Comparison of ENCODE assay signal across 29 cellular contexts in genomic region chr9:19221326-19221725, GRCh38.
"Had no signal": no experiment of that assay in that cellular context is flagged by ENCODE, and none has a peak within 500 bp of the region (broad histone marks: within the 10 kb centered on the region; RNA-seq: fewer than 3 reads in every experiment).

No MANE protein-coding gene starts in this region.

- H3K9me3 Mint-ChIP-seq: natural killer cell; nephron; neural progenitor cell; stimulated activated naive CD8-positive, alpha-beta T cell treated with anti-CD3 and anti-CD28 coated beads, Interleukin-15, amount 100 ng/mL, for 72 hours had no signal

- H3K79me2 ChIP-seq: parathyroid adenoma had no signal

- H3K36me3 Mint-ChIP-seq: natural killer cell; stimulated activated memory B cell treated with anti-CD40 and anti-IgM and Interleukin-4, amounts not matched to agents 10 μg/mL and 1 μg/mL and 100 μg/mL, for 72 hours had no signal

- H3K4me2 ChIP-seq: neural progenitor cell, smooth muscle cell had no signal

- DNase-seq: naive thymus-derived CD4-positive, alpha-beta T cell; natural killer cell; occipital lobe; ovary; psoas muscle; right cardiac atrium; spleen; stimulated activated CD4-positive, alpha-beta T cell treated with anti-CD3 and anti-CD28 coated beads, Interleukin-12 subunit alpha, Interleukin-12 subunit beta, amount 100 ng/mL, for 4 hours; stimulated activated CD4-positive, alpha-beta T cell treated with anti-CD3 and anti-CD28 coated beads, Interleukin-1b, Interleukin-23, amount 100 ng/mL, for 48 hours; stimulated activated CD4-positive, alpha-beta T cell treated with anti-CD3 and anti-CD28 coated beads, Interleukin-4, amount 100 ng/mL, for 1 hour; stimulated activated CD4-positive, alpha-beta T cell treated with anti-CD3 and anti-CD28 coated beads, Interleukin-4, amount 100 ng/mL, for 4 hours; stimulated activated CD8-positive, alpha-beta memory T cell treated with anti-CD3 and anti-CD28 coated beads, Interleukin-4, amount 100 ng/mL, for 48 hours; stimulated activated naive CD4-positive, alpha-beta T cell; stimulated activated naive CD8-positive, alpha-beta T cell treated with anti-CD3 and anti-CD28 coated beads, Interleukin-15, amount 100 ng/mL, for 72 hours; stimulated activated naive CD8-positive, alpha-beta T cell treated with anti-CD3 and anti-CD28 coated beads, Interleukin-15, Interleukin-2, amounts not matched to agents 100 U/mL and 50 U/mL, for 24 hours; substantia nigra; testis; tibial artery; transverse colon; upper lobe of left lung had no signal

- H3K36me3 ChIP-seq: neural progenitor cell, ovary, spleen, suprapubic skin, tibial artery, transverse colon, upper lobe of left lung, vagina had no signal

- H3K9me3 ChIP-seq: ovary, psoas muscle, spleen, suprapubic skin, testis, tibial artery, transverse colon, upper lobe of left lung, vagina had no signal

- H2AFZ ChIP-seq: neural progenitor cell, parathyroid adenoma had no signal

- H3K27ac ChIP-seq: neural progenitor cell, ovary, parathyroid adenoma, psoas muscle, spleen, suprapubic skin, tibial artery, transverse colon, upper lobe of left lung, vagina had no signal

- H3K4me3 Mint-ChIP-seq: naive thymus-derived CD4-positive, alpha-beta T cell; natural killer cell; nephron; neural progenitor cell; stimulated activated memory B cell treated with anti-CD40 and anti-IgM and Interleukin-4, amounts not matched to agents 10 μg/mL and 1 μg/mL and 100 μg/mL, for 72 hours; stimulated activated naive CD8-positive, alpha-beta T cell treated with anti-CD3 and anti-CD28 coated beads, Interleukin-15, amount 100 ng/mL, for 72 hours had no signal

- H3K27me3 ChIP-seq: neural progenitor cell, ovary, spleen, suprapubic skin, testis, tibial artery, transverse colon, upper lobe of left lung, vagina had no signal

- H3K27ac Mint-ChIP-seq: naive thymus-derived CD4-positive, alpha-beta T cell; natural killer cell; nephron; neural progenitor cell; progenitor cell of endocrine pancreas; stimulated activated memory B cell treated with anti-CD40 and anti-IgM and Interleukin-4, amounts not matched to agents 10 μg/mL and 1 μg/mL and 100 μg/mL, for 72 hours; stimulated activated naive CD8-positive, alpha-beta T cell treated with anti-CD3 and anti-CD28 coated beads, Interleukin-15, amount 100 ng/mL, for 72 hours had no signal

- H3K27me3 Mint-ChIP-seq: naive thymus-derived CD4-positive, alpha-beta T cell; progenitor cell of endocrine pancreas; stimulated activated memory B cell treated with anti-CD40 and anti-IgM and Interleukin-4, amounts not matched to agents 10 μg/mL and 1 μg/mL and 100 μg/mL, for 72 hours; stimulated activated naive CD8-positive, alpha-beta T cell treated with anti-CD3 and anti-CD28 coated beads, Interleukin-15, amount 100 ng/mL, for 72 hours had no signal

- H3K9ac ChIP-seq: neural progenitor cell, parathyroid adenoma had no signal

- H3K4me1 ChIP-seq: neural progenitor cell, parathyroid adenoma, psoas muscle, spleen, tibial artery, transverse colon, upper lobe of left lung, vagina had no signal

- H3K4me3 ChIP-seq: neural progenitor cell, ovary, psoas muscle, skin epidermis, smooth muscle cell, spleen, suprapubic skin, testis, tibial artery, transverse colon, upper lobe of left lung, vagina had no signal

- H3K4me1 Mint-ChIP-seq: naive thymus-derived CD4-positive, alpha-beta T cell; stimulated activated memory B cell treated with anti-CD40 and anti-IgM and Interleukin-4, amounts not matched to agents 10 μg/mL and 1 μg/mL and 100 μg/mL, for 72 hours; stimulated activated naive CD8-positive, alpha-beta T cell treated with anti-CD3 and anti-CD28 coated beads, Interleukin-15, amount 100 ng/mL, for 72 hours had no signal
